Comparison of ENCODE assay signal across 14 cellular contexts in genomic region chr1:167683226-167683625, GRCh38. TPM values are rescaled to one million over a fixed set of nuclear protein-coding genes. Genes with fewer than 3 reads are reported as not detected.
DNase-seq lines count a peak whose midpoint lies in the region; ATAC-seq and TF ChIP-seq lines count a peak whose summit lies in the region.
"Had no signal": no experiment of that assay in that cellular context is flagged by ENCODE, and none has a peak within 500 bp of the region (broad histone marks: within the 10 kb centered on the region; RNA-seq: fewer than 3 reads in every experiment).

No MANE protein-coding gene starts in this region.

- H3K14ac ChIP-seq in trophoblast cell (ENCODE audit: low read length), result peak overlapping the region; percentile 84

- H3K9me3 Mint-ChIP-seq in CD4-positive, alpha-beta T cell, result no peaks in the 10 kb centered on the region
- no peaks in the 10 kb centered on the region for H3K9me3 Mint-ChIP-seq in IgD-negative memory B cell
- H3K9me3 Mint-ChIP-seq: activated T-cell treated with anti-CD3 and anti-CD28 coated beads, Interleukin-2, amount 50 U/mL, for 72 hours; endodermal cell; nephron; T-helper 1 cell treated with Interleukin-12 subunit alpha and Interleukin-12 subunit beta and Interleukin-4 antibody, amounts not matched to agents 30 μg/mL and 1 μg/mL, for 36 hours had no signal

- intact Hi-C loops in CD4-positive, alpha-beta T cell (cut with DNase I, micrococcal nuclease), result no loop called here

- no peak for ATAC-seq in CD4-positive, alpha-beta T cell (ENCODE audit: poor library complexity)
- ATAC-seq in GM18870 (IDR thresholded peaks at IDR 0.05; ENCODE audit: unreplicated experiment), result no peak
- ATAC-seq: activated T-cell treated with anti-CD3 and anti-CD28 coated beads, Interleukin-2, amount 50 U/mL, for 72 hours had no signal

- H3K27me3 ChIP-seq in CD4-positive, alpha-beta T cell (ENCODE audit: control insufficient read depth, insufficient read depth, low read length), result no peaks in the 10 kb centered on the region
- no peaks in the 10 kb centered on the region for H3K27me3 ChIP-seq in trophoblast cell (ENCODE audit: insufficient read depth, low read length)
- H3K27me3 ChIP-seq: brain microvascular endothelial cell had no signal

- no peaks in the 10 kb centered on the region for H3K36me3 ChIP-seq in trophoblast cell (ENCODE audit: control insufficient read depth in 1 of 2, insufficient read depth in 2 of 2, low read length in 2 of 2)
- H3K36me3 ChIP-seq: brain microvascular endothelial cell had no signal

- no peak overlapping the region for H4K12ac ChIP-seq in trophoblast cell (ENCODE audit: low read depth, low read length)

- peak overlapping the region; percentile 37 for H2AFZ ChIP-seq in trophoblast cell (ENCODE audit: insufficient read depth, low read length, poor library complexity)

- H3K4me1 ChIP-seq in trophoblast cell (ENCODE audit: control insufficient read depth in 1 of 2, insufficient read depth in 2 of 2, low read length in 2 of 2), result peaks cover 56 to 57% of the 10 kb centered on the region in 2 experiments

- H2AK5ac ChIP-seq in trophoblast cell (ENCODE audit: low read length), result peak overlapping the region; percentile 96

- POLR2A ChIA-PET in CD4-positive, alpha-beta T cell (lab: Charles Lee), result no interaction called here

- no peak overlapping the region for H3K4me2 ChIP-seq in trophoblast cell (ENCODE audit: low read length)

- no peak overlapping the region for H3K27ac Mint-ChIP-seq in CD4-positive, alpha-beta T cell
- peak overlapping the region; percentile 12 to 46 (median 43) for H3K27ac Mint-ChIP-seq in IgD-negative memory B cell
- H3K27ac Mint-ChIP-seq: nephron; T-helper 1 cell treated with Interleukin-12 subunit alpha and Interleukin-12 subunit beta and Interleukin-4 antibody, amounts not matched to agents 30 μg/mL and 1 μg/mL, for 36 hours had no signal

- no peak overlapping the region for H3K4me3 ChIP-seq in trophoblast cell (ENCODE audit: low read depth, low read length)
- H3K4me3 ChIP-seq: skin epidermis had no signal

- CTCF ChIA-PET in CD4-positive, alpha-beta T cell (lab: Charles Lee), result no interaction called here

- no peak overlapping the region for H3K4me3 Mint-ChIP-seq in CD4-positive, alpha-beta T cell
- no peak overlapping the region for H3K4me3 Mint-ChIP-seq in IgD-negative memory B cell
- H3K4me3 Mint-ChIP-seq: activated T-cell treated with anti-CD3 and anti-CD28 coated beads, Interleukin-2, amount 50 U/mL, for 72 hours; endodermal cell; nephron; T-helper 1 cell treated with Interleukin-12 subunit alpha and Interleukin-12 subunit beta and Interleukin-4 antibody, amounts not matched to agents 30 μg/mL and 1 μg/mL, for 36 hours had no signal

- WGBS in trophoblast cell (ENCODE audit: extremely low coverage, insufficient coverage, insufficient read length), result no CpG with 5 or more reads among the region's 6 CpGs

- no peak for DNase-seq in CD4-positive, alpha-beta T cell
- DNase-seq in cerebellar cortex (ENCODE audit: low spot score), result peak; percentile 25
- no peak for DNase-seq in trophoblast cell
- DNase-seq in kidney glomerular epithelial cell (lab: John Stamatoyannopoulos, UW), result no peak
- no peak for DNase-seq in SIG-M5 treated with dmso at 0.1 percent for 504 hours (lab: John Stamatoyannopoulos, UW; ENCODE audit: unreplicated experiment)
- DNase-seq: activated CD4-positive, alpha-beta T cell treated with anti-CD3 and anti-CD28 coated beads for 4 hours; activated T-cell treated with anti-CD3 and anti-CD28 coated beads, Interleukin-2, amount 50 U/mL, for 72 hours had no signal

- no peak for TF ChIP-seq CTCF in CD4-positive, alpha-beta T cell (IDR thresholded peaks at IDR 0.05)

- peak overlapping the region; percentile 74 for H4K8ac ChIP-seq in trophoblast cell (ENCODE audit: low read depth, low read length)

- peak overlapping the region; percentile 95 for H4K91ac ChIP-seq in trophoblast cell (ENCODE audit: low read depth, low read length)

- no peaks in the 10 kb centered on the region for H3K9me3 ChIP-seq in CD4-positive, alpha-beta T cell (ENCODE audit: control insufficient read depth, low read length)
- no peaks in the 10 kb centered on the region for H3K9me3 ChIP-seq in trophoblast cell (ENCODE audit: insufficient read depth, low read depth, low read length)

- H3K18ac ChIP-seq in trophoblast cell (ENCODE audit: low read length), result peak overlapping the region; percentile 69

- peaks cover 58% of the 10 kb centered on the region for H3K36me3 Mint-ChIP-seq in CD4-positive, alpha-beta T cell (ENCODE audit: low read depth)
- peaks cover 3% of the 10 kb centered on the region for H3K36me3 Mint-ChIP-seq in IgD-negative memory B cell

- H2BK5ac ChIP-seq in trophoblast cell (ENCODE audit: low read depth, low read length, poor library complexity), result peak overlapping the region; percentile 82

- no peaks in the 10 kb centered on the region for H3K27me3 Mint-ChIP-seq in CD4-positive, alpha-beta T cell
- H3K27me3 Mint-ChIP-seq in IgD-negative memory B cell, result no peaks in the 10 kb centered on the region

- peaks cover 1% of the 10 kb centered on the region for H3K79me2 ChIP-seq in trophoblast cell (ENCODE audit: control insufficient read depth, insufficient read depth, low read length, poor library complexity)

- H3K23ac ChIP-seq in trophoblast cell (ENCODE audit: low read length), result no peak overlapping the region

- peak overlapping the region; percentile 97 for H2BK12ac ChIP-seq in trophoblast cell (ENCODE audit: low read length)

- peaks cover 11% of the 10 kb centered on the region for H3K4me1 Mint-ChIP-seq in CD4-positive, alpha-beta T cell (ENCODE audit: low read depth)
- H3K4me1 Mint-ChIP-seq in IgD-negative memory B cell, result peaks cover 20 to 40% (median 25%) of the 10 kb centered on the region in 3 donors

- H3K27ac ChIP-seq in CD4-positive, alpha-beta T cell (ENCODE audit: low read depth, low read length), result peak overlapping the region; percentile 25
- H3K27ac ChIP-seq in trophoblast cell (ENCODE audit: low read depth, low read length), result peak overlapping the region; percentile 36
- H3K27ac ChIP-seq: brain microvascular endothelial cell had no signal

- peaks cover 52% of the 10 kb centered on the region for H3K79me1 ChIP-seq in trophoblast cell (ENCODE audit: low read length)

- H3K9ac ChIP-seq in trophoblast cell (ENCODE audit: low read length), result no peak overlapping the region

- peak overlapping the region; percentile 92 for H2BK120ac ChIP-seq in trophoblast cell (ENCODE audit: insufficient read depth, low read length, poor library complexity)

- H3K4ac ChIP-seq in trophoblast cell (ENCODE audit: low read depth, low read length), result peak overlapping the region; percentile 65

RNA-seq across cellular contexts. Expression of gene MPZL1, which starts 38.6 kb away (rescaled TPM):
- 1 to 10 TPM; 1.2 to 1.5 TPM for total RNA-seq in CD4-positive, alpha-beta T cell
- polyA plus RNA-seq in IgD-negative memory B cell, result 33.8 TPM
- 335 and 346 TPM in 2 replicates for polyA plus RNA-seq in trophoblast cell (2013)

RNA-seq across cellular contexts. Expression of gene RCSD1, which starts 53.2 kb away (rescaled TPM):
- total RNA-seq in CD4-positive, alpha-beta T cell, result 10 to 100 TPM; 42.3 to 44.6 TPM
- 249 TPM for polyA plus RNA-seq in IgD-negative memory B cell
- 0.46 and 0.53 TPM in 2 replicates for polyA plus RNA-seq in trophoblast cell (2013)
